In the genomic region with DNA sequence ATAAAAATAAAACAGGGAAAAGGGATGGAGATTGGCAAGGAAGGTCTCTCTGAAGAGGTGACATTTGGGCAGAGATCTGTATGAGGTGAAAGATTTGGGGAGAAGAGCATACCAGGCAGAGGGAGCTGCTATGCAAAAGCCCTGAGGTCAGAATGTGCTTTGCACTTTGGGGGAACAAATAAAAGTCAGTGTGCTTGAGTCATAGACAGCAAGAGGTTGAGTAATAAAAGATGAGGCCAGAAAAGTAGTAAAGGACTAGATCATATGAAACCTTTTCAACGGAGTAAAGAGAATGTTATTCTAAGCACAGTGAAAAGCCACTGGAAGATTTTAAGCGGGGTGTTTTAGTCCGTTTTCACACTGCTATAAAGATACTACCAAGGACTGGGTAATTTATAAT, we compare ENCODE assay signal across 22 cellular contexts.
"Had no signal": no experiment of that assay in that cellular context is flagged by ENCODE, and none has a peak within 500 bp of the region (broad histone marks: within the 10 kb centered on the region; RNA-seq: fewer than 3 reads in every experiment).

No MANE protein-coding gene starts in this region.

- H3K4me3 Mint-ChIP-seq: immature natural killer cell; naive B cell; nephron; stimulated activated memory B cell treated with anti-CD40 and anti-IgM and Interleukin-4, amounts not matched to agents 10 μg/mL and 1 μg/mL and 100 μg/mL, for 72 hours; stimulated activated naive CD8-positive, alpha-beta T cell treated with anti-CD3 and anti-CD28 coated beads, Interleukin-15, Interleukin-2, amounts not matched to agents 100 ng/mL and 50 ng/mL, for 24 hours had no signal

- H3K27ac ChIP-seq: coronary artery, pancreas, testis, tibial nerve, upper lobe of right lung, vagina had no signal

- H3K4me3 ChIP-seq: coronary artery, lung, pancreas, smooth muscle cell, testis, tibial nerve, upper lobe of right lung, vagina had no signal

- H3K27me3 Mint-ChIP-seq: naive B cell; progenitor cell of endocrine pancreas; stimulated activated memory B cell treated with anti-CD40 and anti-IgM and Interleukin-4, amounts not matched to agents 10 μg/mL and 1 μg/mL and 100 μg/mL, for 72 hours; stimulated activated naive CD8-positive, alpha-beta T cell treated with anti-CD3 and anti-CD28 coated beads, Interleukin-15, Interleukin-2, amounts not matched to agents 100 ng/mL and 50 ng/mL, for 24 hours had no signal

- H3K9me3 Mint-ChIP-seq: stimulated activated naive CD8-positive, alpha-beta T cell treated with anti-CD3 and anti-CD28 coated beads, Interleukin-15, Interleukin-2, amounts not matched to agents 100 ng/mL and 50 ng/mL, for 24 hours had no signal

- H3K27ac Mint-ChIP-seq: immature natural killer cell; nephron; progenitor cell of endocrine pancreas; stimulated activated memory B cell treated with anti-CD40 and anti-IgM and Interleukin-4, amounts not matched to agents 10 μg/mL and 1 μg/mL and 100 μg/mL, for 72 hours; stimulated activated naive CD8-positive, alpha-beta T cell treated with anti-CD3 and anti-CD28 coated beads, Interleukin-15, Interleukin-2, amounts not matched to agents 100 ng/mL and 50 ng/mL, for 24 hours had no signal

- H3K36me3 ChIP-seq: pancreas, tibial nerve, upper lobe of right lung, vagina had no signal

- DNase-seq: effector CD4-positive, alpha-beta T cell; immature natural killer cell; kidney; left cardiac atrium; left ventricle myocardium superior; naive B cell; occipital lobe; pancreas; right cardiac atrium; stimulated activated CD4-positive, alpha-beta T cell treated with anti-CD3 and anti-CD28 coated beads, Interleukin-4, amount 100 ng/mL, for 1 hour; testis; upper lobe of right lung had no signal

- H3K27me3 ChIP-seq: testis, upper lobe of right lung, vagina had no signal

- ATAC-seq: esophagus mucosa; left cardiac atrium; left ventricle myocardium superior; pancreas; right cardiac atrium; stimulated activated memory B cell treated with anti-CD40 and anti-IgM and Interleukin-4, amounts not matched to agents 10 μg/mL and 1 μg/mL and 100 μg/mL, for 72 hours; upper lobe of right lung had no signal

- H3K4me1 ChIP-seq: pancreas, testis, tibial nerve, upper lobe of right lung, vagina had no signal

- H3K36me3 Mint-ChIP-seq: immature natural killer cell; naive B cell; stimulated activated memory B cell treated with anti-CD40 and anti-IgM and Interleukin-4, amounts not matched to agents 10 μg/mL and 1 μg/mL and 100 μg/mL, for 72 hours had no signal

- FAIRE-seq: pancreas had no signal

- H3K4me1 Mint-ChIP-seq: immature natural killer cell; naive B cell; nephron; stimulated activated memory B cell treated with anti-CD40 and anti-IgM and Interleukin-4, amounts not matched to agents 10 μg/mL and 1 μg/mL and 100 μg/mL, for 72 hours had no signal

- H3K4me2 ChIP-seq: smooth muscle cell had no signal
